In genomic region chr14:69634871-69635270, GRCh38 we compare ENCODE assay signal across 12 cellular contexts. TPM values are rescaled to one million over a fixed set of nuclear protein-coding genes. Genes with fewer than 3 reads are reported as not detected.
DNase-seq lines count a peak whose midpoint lies in the region; ATAC-seq and TF ChIP-seq lines count a peak whose summit lies in the region.
"Had no signal": no experiment of that assay in that cellular context is flagged by ENCODE, and none has a peak within 500 bp of the region (broad histone marks: within the 10 kb centered on the region; RNA-seq: fewer than 3 reads in every experiment).

No MANE protein-coding gene starts in this region.

- peaks cover 93% of the 10 kb centered on the region for H3K4me1 Mint-ChIP-seq in activated CD4-positive, alpha-beta T cell treated with anti-CD3 and anti-CD28 coated beads, Interleukin-2, amount 10 ng/mL, durations not matched to agents 7 days and 5 days
- H3K4me1 Mint-ChIP-seq in T-cell = peaks cover 96 to 98% (median 96%) of the 10 kb centered on the region in 3 donors

- intact Hi-C loops in body of pancreas (cut with DNase I) = no loop called here

- H3K36me3 Mint-ChIP-seq in activated CD4-positive, alpha-beta T cell treated with anti-CD3 and anti-CD28 coated beads, Interleukin-2, amount 10 ng/mL, durations not matched to agents 7 days and 5 days (ENCODE audit: low read depth) = peaks cover 27% of the 10 kb centered on the region
- H3K36me3 Mint-ChIP-seq in T-cell = peaks cover 5% of the 10 kb centered on the region

- POLR2A ChIA-PET in activated CD4-positive, alpha-beta T cell treated with anti-CD3 and anti-CD28 coated beads, Interleukin-2, amount 10 ng/mL, durations not matched to agents 7 days and 5 days (lab: Charles Lee) = no interaction called here
- POLR2A ChIA-PET in T-cell (lab: Charles Lee) = interaction anchor here in 1 of 2 donors (0.6 to 0.7 kb wide), 3 partner anchors 35 to 1299 kb away, joined by 3 read pairs; no protein-coding TSS in a partner anchor

- H3K4me3 ChIP-seq in gastroesophageal sphincter = no peak overlapping the region
- no peak overlapping the region for H3K4me3 ChIP-seq in stomach smooth muscle (ENCODE audit: low read length in 2 of 2)
- H3K4me3 ChIP-seq in body of pancreas = no peak overlapping the region
- H3K4me3 ChIP-seq: right lobe of liver had no signal

- no peak for ATAC-seq in T-cell (replicated peaks in 1 of 4)
- ATAC-seq in gastroesophageal sphincter = no peak
- ATAC-seq in body of pancreas = no peak
- ATAC-seq: right lobe of liver had no signal

- DNase-seq in activated CD4-positive, alpha-beta T cell treated with anti-CD3 and anti-CD28 coated beads, Interleukin-2, amount 10 ng/mL, durations not matched to agents 7 days and 5 days = no peak
- DNase-seq in activated CD4-positive, alpha-beta T cell treated with anti-CD3 and anti-CD28 coated beads, Interleukin-2, amount 50 U/mL, for 1 hour = no peak
- DNase-seq in T-cell (no peak), body of pancreas (no peak), HPDE6-E6E7 (ENCODE audit: extremely low spot score) (no peak), RKO (ENCODE audit: low spot score) (no peak)
- DNase-seq: activated CD4-positive, alpha-beta T cell treated with anti-CD3 and anti-CD28 coated beads for 48 hours; DMS 273 treated with DMSO at 0.1 percent for 48 hours; NCI-H2107; right lobe of liver had no signal

- H3K9ac ChIP-seq in stomach smooth muscle (ENCODE audit: low read length in 2 of 2) = no peak overlapping the region

- TF ChIP-seq CTCF in gastroesophageal sphincter (IDR thresholded peaks at IDR 0.05) (no peak), body of pancreas (IDR thresholded peaks at IDR 0.05) (no peak)

- H3K36me3 ChIP-seq in gastroesophageal sphincter = no peaks in the 10 kb centered on the region
- H3K36me3 ChIP-seq in stomach smooth muscle (ENCODE audit: control insufficient read depth in 2 of 2, insufficient read depth in 2 of 2, low read length in 2 of 2) = no peaks in the 10 kb centered on the region
- no peaks in the 10 kb centered on the region for H3K36me3 ChIP-seq in body of pancreas (replicated peaks in 1 of 2; ENCODE audit: insufficient read depth in 1 of 2, low read depth in 2 of 2)
- H3K36me3 ChIP-seq: right lobe of liver had no signal

- H3K4me3 Mint-ChIP-seq in activated CD4-positive, alpha-beta T cell treated with anti-CD3 and anti-CD28 coated beads, Interleukin-2, amount 10 ng/mL, durations not matched to agents 7 days and 5 days = no peak overlapping the region
- peak overlapping the region in 1 of 3 donors; percentile 70 for H3K4me3 Mint-ChIP-seq in T-cell

- H3K9me3 ChIP-seq in gastroesophageal sphincter (no peaks in the 10 kb centered on the region), stomach smooth muscle (ENCODE audit: control insufficient read depth in 2 of 2, low read length in 2 of 2) (no peaks in the 10 kb centered on the region), body of pancreas (no peaks in the 10 kb centered on the region)
- H3K9me3 ChIP-seq: right lobe of liver had no signal

- no peak for TF ChIP-seq EP300 in gastroesophageal sphincter (IDR thresholded peaks at IDR 0.05)

- no peaks in the 10 kb centered on the region for H3K9me3 Mint-ChIP-seq in activated CD4-positive, alpha-beta T cell treated with anti-CD3 and anti-CD28 coated beads, Interleukin-2, amount 10 ng/mL, durations not matched to agents 7 days and 5 days
- H3K9me3 Mint-ChIP-seq in T-cell = no peaks in the 10 kb centered on the region

- no peaks in the 10 kb centered on the region for H3K27me3 Mint-ChIP-seq in activated CD4-positive, alpha-beta T cell treated with anti-CD3 and anti-CD28 coated beads, Interleukin-2, amount 10 ng/mL, durations not matched to agents 7 days and 5 days
- H3K27me3 Mint-ChIP-seq in T-cell = no peaks in the 10 kb centered on the region

- TF ChIP-seq POLR2A in gastroesophageal sphincter (IDR thresholded peaks at IDR 0.05) (no peak), body of pancreas (IDR thresholded peaks at IDR 0.05) (no peak)

- 81 to 83% methylated on average over 2 of the region's 2 CpGs for WGBS in gastroesophageal sphincter (ENCODE audit: low coverage in 1 of 2), 2 donors
- WGBS in body of pancreas, 2 donors = 82 to 87% methylated on average over 2 of the region's 2 CpGs

- H3K27ac ChIP-seq in gastroesophageal sphincter (peak overlapping the region in 3 of 4 donors; percentile 58 to 66 (median 62)), stomach smooth muscle (ENCODE audit: low read length) (peak overlapping the region; percentile 37), body of pancreas (no peak overlapping the region)

- H3K27me3 ChIP-seq in gastroesophageal sphincter = no peaks in the 10 kb centered on the region
- no peaks in the 10 kb centered on the region for H3K27me3 ChIP-seq in stomach smooth muscle (ENCODE audit: control insufficient read depth in 1 of 2, insufficient read depth in 2 of 2, low read length in 2 of 2)
- H3K27me3 ChIP-seq in body of pancreas = no peaks in the 10 kb centered on the region
- H3K27me3 ChIP-seq: right lobe of liver had no signal

- peaks cover 37 to 96% (median 74%) of the 10 kb centered on the region in 3 donors for H3K4me1 ChIP-seq in gastroesophageal sphincter
- H3K4me1 ChIP-seq in stomach smooth muscle (ENCODE audit: control insufficient read depth, insufficient read depth, low read length) = peaks cover 64% of the 10 kb centered on the region
- peaks cover 74% of the 10 kb centered on the region for H3K4me1 ChIP-seq in body of pancreas

- peak overlapping the region; percentile 92 for H3K27ac Mint-ChIP-seq in activated CD4-positive, alpha-beta T cell treated with anti-CD3 and anti-CD28 coated beads, Interleukin-2, amount 10 ng/mL, durations not matched to agents 7 days and 5 days
- peak overlapping the region; percentile 90 to 95 for H3K27ac Mint-ChIP-seq in T-cell

- CTCF ChIA-PET in activated CD4-positive, alpha-beta T cell treated with anti-CD3 and anti-CD28 coated beads, Interleukin-2, amount 10 ng/mL, durations not matched to agents 7 days and 5 days (lab: Charles Lee) = interaction anchor here (0.6 to 2.7 kb wide), 9 partner anchors 9 to 243 kb away, joined by 3 to 7 read pairs (median 5); no protein-coding TSS in a partner anchor
- CTCF ChIA-PET in T-cell (lab: Charles Lee) = interaction anchor here in 1 of 2 donors (1.1 kb wide), 1 partner anchor 22 kb away, joined by 3 read pairs; no protein-coding TSS in a partner anchor

RNA-seq across cellular contexts. Expression of gene SUSD6, which starts 23.5 kb away (rescaled TPM):
- 10 to 100 TPM; 42.6 to 45.0 TPM for total RNA-seq in activated CD4-positive, alpha-beta T cell treated with anti-CD3 and anti-CD28 coated beads, Interleukin-2, amount 10 ng/mL, durations not matched to agents 7 days and 5 days
- total RNA-seq in T-cell (10 to 100 TPM; 53.5 to 75.5 (median 60.4) TPM), gastroesophageal sphincter (10 to 100 TPM; 24.4 to 40.6 (median 38.5) TPM), body of pancreas (10 to 100 TPM; 24.6 to 25.1 TPM)

Comparison
In these comparisons a context has a peak if more than half of its experiments do, and no peak if none do; other contexts are left out.
1. H3K27ac ChIP-seq: peak in gastroesophageal sphincter (3 of 4) and stomach smooth muscle (single experiment); none in body of pancreas (0 of 4).